ENCODE assay signal across 26 cellular contexts in genomic region chr11:114273071-114273470, GRCh38. TPM values are rescaled to one million over a fixed set of nuclear protein-coding genes. Genes with fewer than 3 reads are reported as not detected.
"Had no signal": no experiment of that assay in that cellular context is flagged by ENCODE, and none has a peak within 500 bp of the region (broad histone marks: within the 10 kb centered on the region; RNA-seq: fewer than 3 reads in every experiment).

No MANE protein-coding gene starts in this region.

- H3K27ac Mint-ChIP-seq: memory B cell; mesothelial cell of epicardium; naive B cell; natural killer cell treated with Interleukin-12 subunit alpha and Interleukin-12 subunit beta and Interleukin-15 and Interleukin-18, amount 100 ng/mL, for 72 hours; stimulated activated effector memory CD8-positive, alpha-beta T cell treated with anti-CD3 and anti-CD28 coated beads, Interleukin-12 subunit alpha, Interleukin-12 subunit beta, amount 100 ng/mL, for 72 hours had no signal

- H3K4me3 Mint-ChIP-seq: memory B cell; mesothelial cell of epicardium; naive B cell; natural killer cell treated with Interleukin-12 subunit alpha and Interleukin-12 subunit beta and Interleukin-15 and Interleukin-18, amount 100 ng/mL, for 72 hours; neural crest cell; stimulated activated effector memory CD8-positive, alpha-beta T cell treated with anti-CD3 and anti-CD28 coated beads, Interleukin-12 subunit alpha, Interleukin-12 subunit beta, amount 100 ng/mL, for 72 hours had no signal

- H3K4me1 Mint-ChIP-seq: memory B cell; mesothelial cell of epicardium; naive B cell; neural crest cell; stimulated activated effector memory CD8-positive, alpha-beta T cell treated with anti-CD3 and anti-CD28 coated beads, Interleukin-12 subunit alpha, Interleukin-12 subunit beta, amount 100 ng/mL, for 72 hours had no signal

- DNase-seq: colonic mucosa; dermis blood vessel endothelial cell; foreskin fibroblast; gastrocnemius medialis; left ventricle myocardium superior; mucosa of descending colon; naive B cell; stimulated activated CD4-positive, alpha-beta T cell treated with anti-CD3 and anti-CD28 coated beads, Interleukin-12 subunit alpha, Interleukin-12 subunit beta, amount 100 ng/mL, for 4 hours; stimulated activated CD4-positive, alpha-beta T cell treated with anti-CD3 and anti-CD28 coated beads, Interleukin-1b, Interleukin-23, amount 100 ng/mL, for 48 hours; stimulated activated CD4-positive, alpha-beta T cell treated with anti-CD3 and anti-CD28 coated beads, Interleukin-4, amount 100 ng/mL, for 24 hours; stimulated activated naive CD4-positive, alpha-beta T cell treated with Interleukin-2 at 50 U/mL for 16 hours; stomach; thyroid gland; trophoblast cell had no signal

- H3K36me3 Mint-ChIP-seq: memory B cell; mesothelial cell of epicardium; naive B cell; natural killer cell treated with Interleukin-12 subunit alpha and Interleukin-12 subunit beta and Interleukin-15 and Interleukin-18, amount 100 ng/mL, for 72 hours; stimulated activated effector memory CD8-positive, alpha-beta T cell treated with anti-CD3 and anti-CD28 coated beads, Interleukin-12 subunit alpha, Interleukin-12 subunit beta, amount 100 ng/mL, for 72 hours had no signal

- H3K27me3 ChIP-seq: colonic mucosa, gastrocnemius medialis, right atrium auricular region, thyroid gland had no signal

- H3K4me3 ChIP-seq: colonic mucosa, gastrocnemius medialis, lung, mucosa of descending colon, prostate gland, right atrium auricular region, smooth muscle cell, stomach, thyroid gland had no signal

- H3K9me3 Mint-ChIP-seq: memory B cell; mesothelial cell of epicardium; naive B cell; natural killer cell treated with Interleukin-12 subunit alpha and Interleukin-12 subunit beta and Interleukin-15 and Interleukin-18, amount 100 ng/mL, for 72 hours; neural crest cell; stimulated activated effector memory CD8-positive, alpha-beta T cell treated with anti-CD3 and anti-CD28 coated beads, Interleukin-12 subunit alpha, Interleukin-12 subunit beta, amount 100 ng/mL, for 72 hours had no signal

- ATAC-seq: gastrocnemius medialis; left ventricle myocardium superior; mucosa of descending colon; natural killer cell treated with Interleukin-12 subunit alpha and Interleukin-12 subunit beta and Interleukin-15 and Interleukin-18, amount 100 ng/mL, for 72 hours; sciatic nerve; stimulated activated effector memory CD8-positive, alpha-beta T cell treated with anti-CD3 and anti-CD28 coated beads, Interleukin-12 subunit alpha, Interleukin-12 subunit beta, amount 100 ng/mL, for 72 hours had no signal

- H3K9me3 ChIP-seq: colonic mucosa, gastrocnemius medialis, mucosa of descending colon, neutrophil, prostate gland, stomach, thyroid gland had no signal

- H3K36me3 ChIP-seq: colonic mucosa, gastrocnemius medialis, neutrophil, prostate gland, thyroid gland had no signal

RNA-seq across cellular contexts. Expression of gene NNMT, which starts 23.1 kb away (rescaled TPM):
- total RNA-seq: natural killer cell treated with Interleukin-12 subunit alpha and Interleukin-12 subunit beta and Interleukin-15 and Interleukin-18, amount 100 ng/mL, for 72 hours; temporal lobe had no signal
